Comparison of ENCODE assay signal across 19 cellular contexts in genomic region chr12:18798445-18799139, GRCh38.
DNase-seq lines count a peak whose midpoint lies in the region; ATAC-seq, FAIRE-seq and TF ChIP-seq lines count a peak whose summit lies in the region.
"Had no signal": no experiment of that assay in that cellular context is flagged by ENCODE, and none has a peak within 500 bp of the region (broad histone marks: within the 10 kb centered on the region; RNA-seq: fewer than 3 reads in every experiment).

No MANE protein-coding gene starts in this region.

- DNase-seq in A549 (ENCODE audit: low read depth in 1 of 2, low spot score in 1 of 2) (no peak), ascending aorta (ENCODE audit: low spot score in 2 of 2) (no peak), heart left ventricle (no peak), osteocyte (ENCODE audit: extremely low spot score, unreplicated experiment) (no peak), T-cell (no peak), NCI-H774 (lab: John Stamatoyannopoulos, UW) (no peak), SHP77 treated with DMSO at 0.1 percent for 48 hours (lab: John Stamatoyannopoulos, UW) (no peak)
- DNase-seq in stimulated activated naive CD8-positive, alpha-beta T cell treated with anti-CD3 and anti-CD28 coated beads, Interleukin-15, amount 100 ng/mL, for 72 hours, result no peak
- DNase-seq: activated CD4-positive, alpha-beta memory T cell treated with anti-CD3 and anti-CD28 coated beads, Interleukin-2, amount 10 ng/mL, durations not matched to agents 7 days and 5 days; activated T-cell treated with anti-CD3 and anti-CD28 coated beads, Interleukin-2, amount 50 U/mL, for 72 hours; HCEC 1CT; islet precursor cell; MG63; NCI-H1694 treated with DMSO at 0.1 percent for 48 hours; NCI-H510A; retina; stimulated activated CD8-positive, alpha-beta memory T cell treated with anti-CD3 and anti-CD28 coated beads, Interleukin-4, amount 100 ng/mL, for 48 hours; tibial artery had no signal

- 3% methylated on average over 3 of the region's 3 CpGs for WGBS in A549 (ENCODE audit: missing lambda C conversion rate)
- WGBS in heart left ventricle, 4 donors, result 26 to 53% (median 32%) methylated on average over 3 of the region's 3 CpGs

- peak overlapping the region; percentile 52 for H3K27ac Mint-ChIP-seq in osteocyte (ENCODE audit: unreplicated experiment)
- H3K27ac Mint-ChIP-seq in stimulated activated naive CD8-positive, alpha-beta T cell treated with anti-CD3 and anti-CD28 coated beads, Interleukin-15, amount 100 ng/mL, for 72 hours, result no peak overlapping the region
- H3K27ac Mint-ChIP-seq in T-cell, result no peak overlapping the region
- H3K27ac Mint-ChIP-seq: activated CD4-positive, alpha-beta memory T cell treated with anti-CD3 and anti-CD28 coated beads, Interleukin-2, amount 10 ng/mL, durations not matched to agents 7 days and 5 days; activated T-cell treated with anti-CD3 and anti-CD28 coated beads, Interleukin-2, amount 50 U/mL, for 72 hours had no signal

- H3K27me3 Mint-ChIP-seq in osteocyte (ENCODE audit: unreplicated experiment) (no peaks in the 10 kb centered on the region), T-cell (no peaks in the 10 kb centered on the region)
- no peaks in the 10 kb centered on the region for H3K27me3 Mint-ChIP-seq in stimulated activated naive CD8-positive, alpha-beta T cell treated with anti-CD3 and anti-CD28 coated beads, Interleukin-15, amount 100 ng/mL, for 72 hours
- H3K27me3 Mint-ChIP-seq: activated CD4-positive, alpha-beta memory T cell treated with anti-CD3 and anti-CD28 coated beads, Interleukin-2, amount 10 ng/mL, durations not matched to agents 7 days and 5 days had no signal

- intact Hi-C loops in ascending aorta (cut with DNase I) (no loop called here), heart left ventricle (cut with DNase I) (loop anchor here in 1 of 10 donors (1.0 kb wide), 1 partner anchor 24 kb away; no protein-coding TSS in a partner anchor)

- FAIRE-seq in A549 (lab: Jason Lieb, UNC), result no peak
- FAIRE-seq: GM12891 had no signal

- H3K4me3 ChIP-seq in A549, result no peak overlapping the region
- no peak overlapping the region for H3K4me3 ChIP-seq in ascending aorta
- H3K4me3 ChIP-seq in heart left ventricle, result no peak overlapping the region
- H3K4me3 ChIP-seq: MG63, tibial artery had no signal

- H3K36me3 Mint-ChIP-seq in osteocyte (ENCODE audit: unreplicated experiment) (no peaks in the 10 kb centered on the region), T-cell (no peaks in the 10 kb centered on the region)

- POLR2A ChIA-PET in A549 (lab: Yijun Ruan, JAX), result no interaction called here
- POLR2A ChIA-PET in T-cell (lab: Charles Lee), result no interaction called here

- H3K9me3 ChIP-seq in A549 (no peaks in the 10 kb centered on the region), ascending aorta (no peaks in the 10 kb centered on the region), heart left ventricle (no peaks in the 10 kb centered on the region)
- H3K9me3 ChIP-seq: MG63, tibial artery had no signal

- TF ChIP-seq EP300 in A549 (IDR thresholded peaks at IDR 0.05), result no peak

- peaks cover 19% of the 10 kb centered on the region for H3K4me1 Mint-ChIP-seq in osteocyte (ENCODE audit: unreplicated experiment)
- no peaks in the 10 kb centered on the region for H3K4me1 Mint-ChIP-seq in stimulated activated naive CD8-positive, alpha-beta T cell treated with anti-CD3 and anti-CD28 coated beads, Interleukin-15, amount 100 ng/mL, for 72 hours
- no peaks in the 10 kb centered on the region for H3K4me1 Mint-ChIP-seq in T-cell
- H3K4me1 Mint-ChIP-seq: activated CD4-positive, alpha-beta memory T cell treated with anti-CD3 and anti-CD28 coated beads, Interleukin-2, amount 10 ng/mL, durations not matched to agents 7 days and 5 days had no signal

- H3K36me3 ChIP-seq in ascending aorta (no peaks in the 10 kb centered on the region), heart left ventricle (no peaks in the 10 kb centered on the region)
- H3K36me3 ChIP-seq: MG63, tibial artery had no signal

- H3K9me3 Mint-ChIP-seq in osteocyte (ENCODE audit: unreplicated experiment), result no peaks in the 10 kb centered on the region
- no peaks in the 10 kb centered on the region for H3K9me3 Mint-ChIP-seq in stimulated activated naive CD8-positive, alpha-beta T cell treated with anti-CD3 and anti-CD28 coated beads, Interleukin-15, amount 100 ng/mL, for 72 hours
- H3K9me3 Mint-ChIP-seq in T-cell, result no peaks in the 10 kb centered on the region
- H3K9me3 Mint-ChIP-seq: activated CD4-positive, alpha-beta memory T cell treated with anti-CD3 and anti-CD28 coated beads, Interleukin-2, amount 10 ng/mL, durations not matched to agents 7 days and 5 days; activated T-cell treated with anti-CD3 and anti-CD28 coated beads, Interleukin-2, amount 50 U/mL, for 72 hours had no signal

- no peak overlapping the region for H3K4me3 Mint-ChIP-seq in osteocyte (ENCODE audit: unreplicated experiment)
- H3K4me3 Mint-ChIP-seq in stimulated activated naive CD8-positive, alpha-beta T cell treated with anti-CD3 and anti-CD28 coated beads, Interleukin-15, amount 100 ng/mL, for 72 hours, result no peak overlapping the region
- H3K4me3 Mint-ChIP-seq in T-cell, result no peak overlapping the region
- H3K4me3 Mint-ChIP-seq: activated CD4-positive, alpha-beta memory T cell treated with anti-CD3 and anti-CD28 coated beads, Interleukin-2, amount 10 ng/mL, durations not matched to agents 7 days and 5 days; activated T-cell treated with anti-CD3 and anti-CD28 coated beads, Interleukin-2, amount 50 U/mL, for 72 hours had no signal

- no peak for ATAC-seq in A549
- ATAC-seq in heart left ventricle, result peak; percentile 32 to 73 (median 52)
- no peak for ATAC-seq in stimulated activated naive CD8-positive, alpha-beta T cell treated with anti-CD3 and anti-CD28 coated beads, Interleukin-15, amount 100 ng/mL, for 72 hours
- no peak for ATAC-seq in T-cell (replicated peaks in 1 of 4)
- ATAC-seq: activated T-cell treated with anti-CD3 and anti-CD28 coated beads, Interleukin-2, amount 50 U/mL, for 72 hours had no signal

- TF ChIP-seq RAD21 in A549 (conservative IDR thresholded peaks at IDR 0.05 in 1 of 2, IDR thresholded peaks at IDR 0.05 in 1 of 2), result no peak

- peaks cover 11% of the 10 kb centered on the region; the same call in 2 of the 3 replicates for H3K4me1 ChIP-seq in A549
- H3K4me1 ChIP-seq in ascending aorta, result peaks cover 0 to 3% of the 10 kb centered on the region in 2 donors
- peaks cover 0 to 14% (median 0%) of the 10 kb centered on the region in 12 donors for H3K4me1 ChIP-seq in heart left ventricle

- TF ChIP-seq CTCF in A549 (IDR thresholded peaks at IDR 0.05) (no peak), ascending aorta (IDR thresholded peaks at IDR 0.05) (no peak), heart left ventricle (IDR thresholded peaks at IDR 0.05) (no peak), osteocyte (IDR thresholded peaks at IDR 0.05) (no peak)

- peak overlapping the region; percentile 41 for H3K4me2 ChIP-seq in A549

- no peak for TF ChIP-seq POLR2A in A549 (IDR thresholded peaks at IDR 0.05; ENCODE audit: low read length)
- TF ChIP-seq POLR2A in heart left ventricle (IDR thresholded peaks at IDR 0.05), result no peak

- CTCF ChIA-PET in A549 (lab: Yijun Ruan, JAX) (no interaction called here), T-cell (lab: Charles Lee) (interaction anchor here in 1 of 2 donors (0.5 kb wide), 1 partner anchor 176 kb away, joined by 4 read pairs; no protein-coding TSS in a partner anchor)

- H3K27me3 ChIP-seq in ascending aorta (no peaks in the 10 kb centered on the region), heart left ventricle (no peaks in the 10 kb centered on the region)
- H3K27me3 ChIP-seq: MG63, tibial artery had no signal

- H3K27ac ChIP-seq in A549, result no peak overlapping the region
- peak overlapping the region; percentile 12 to 14 for H3K27ac ChIP-seq in ascending aorta
- peak overlapping the region in 9 of 12 donors; percentile 1 to 45 (median 30) for H3K27ac ChIP-seq in heart left ventricle

TF ChIP-seq in A549, 52 proteins besides CTCF, POLR2A, EP300 and RAD21 (continues in another document):
- TF ChIP-seq CBX2 (IDR thresholded peaks at IDR 0.05; ENCODE audit: borderline replicate concordance, low read depth) (no peak), CHD2 (IDR thresholded peaks at IDR 0.05; ENCODE audit: low read length, partially characterized antibody) (no peak), FOSB (CRISPR knock-in tag; IDR thresholded peaks at IDR 0.05) (no peak), HES2 (IDR thresholded peaks at IDR 0.05) (no peak), MAZ (IDR thresholded peaks at IDR 0.05; ENCODE audit: borderline replicate concordance, low read depth, low read length) (no peak), MAFK (IDR thresholded peaks at IDR 0.05; ENCODE audit: partially characterized antibody) (no peak), USF2 (IDR thresholded peaks at IDR 0.05) (no peak), EHF (CRISPR knock-in tag; IDR thresholded peaks at IDR 0.05) (no peak), ZFP36 (IDR thresholded peaks at IDR 0.05; ENCODE audit: borderline replicate concordance, partially characterized antibody) (no peak), MYC (IDR thresholded peaks at IDR 0.05; ENCODE audit: borderline replicate concordance, low read length) (no peak), KDM1A (IDR thresholded peaks at IDR 0.05; ENCODE audit: low read depth) (no peak), MAX (IDR thresholded peaks at IDR 0.05) (no peak), GATA3 (IDR thresholded peaks at IDR 0.05; ENCODE audit: borderline replicate concordance) (no peak), CEBPB (IDR thresholded peaks at IDR 0.05) (no peak)

Comparison
In these comparisons a context has a peak if more than half of its experiments do, and no peak if none do; other contexts are left out.
1. ATAC-seq: peak in heart left ventricle (4 of 4); none in A549 (0 of 2), stimulated activated naive CD8-positive, alpha-beta T cell treated with anti-CD3 and anti-CD28 coated beads, Interleukin-15, amount 100 ng/mL, for 72 hours (single experiment) and T-cell (0 of 4).
2. H3K27ac ChIP-seq: peak in ascending aorta (2 of 2) and heart left ventricle (9 of 12); none in A549 (0 of 2).